In genomic region chr14:67572608-67573007, GRCh38 we compare ENCODE assay signal across 21 cellular contexts. TPM values are rescaled to one million over a fixed set of nuclear protein-coding genes. Genes with fewer than 3 reads are reported as not detected.
"Had no signal": no experiment of that assay in that cellular context is flagged by ENCODE, and none has a peak within 500 bp of the region (broad histone marks: within the 10 kb centered on the region; RNA-seq: fewer than 3 reads in every experiment).

No MANE protein-coding gene starts in this region.

- H3K27me3 ChIP-seq: ascending aorta, heart right ventricle, pancreas, testis, transverse colon, uterus had no signal

- H3K9me3 Mint-ChIP-seq: brain, endodermal cell, nephron progenitor cell had no signal

- H3K4me1 ChIP-seq: ascending aorta, heart right ventricle, pancreas, psoas muscle, testis, transverse colon, uterus had no signal

- H3K4me1 Mint-ChIP-seq: activated CD4-positive, alpha-beta T cell treated with anti-CD3 and anti-CD28 coated beads for 36 hours; brain had no signal

- H3K27ac ChIP-seq: ascending aorta, heart right ventricle, pancreas, psoas muscle, SK-N-MC, testis, transverse colon, uterus had no signal

- H3K27me3 Mint-ChIP-seq: brain had no signal

- H3K4me3 ChIP-seq: ascending aorta, heart right ventricle, mucosa of descending colon, pancreas, psoas muscle, SK-N-MC, testis, transverse colon, uterus had no signal

- H3K4me3 Mint-ChIP-seq: activated CD4-positive, alpha-beta T cell treated with anti-CD3 and anti-CD28 coated beads for 36 hours; activated naive CD8-positive, alpha-beta T cell; brain; endodermal cell; nephron progenitor cell had no signal

- DNase-seq: activated CD4-positive, alpha-beta T cell treated with anti-CD3 and anti-CD28 coated beads for 36 hours; activated CD4-positive, alpha-beta T cell treated with anti-CD3 and anti-CD28 coated beads, Interleukin-2, amount 50 U/mL, for 4 hours; activated CD4-positive, CD25-positive, alpha-beta regulatory T cell; endodermal cell; foreskin fibroblast; heart right ventricle; kidney glomerular epithelial cell; nucleus accumbens; psoas muscle; stimulated activated naive CD4-positive, alpha-beta T cell treated with Interleukin-2 at 50 U/mL for 16 hours; testis; transverse colon; uterus had no signal

- H3K36me3 ChIP-seq: ascending aorta, heart right ventricle, pancreas, transverse colon, uterus had no signal

- H3K36me3 Mint-ChIP-seq: activated naive CD8-positive, alpha-beta T cell had no signal

- H3K9me3 ChIP-seq: ascending aorta, heart right ventricle, mucosa of descending colon, pancreas, psoas muscle, testis, transverse colon, uterus had no signal

- H3K27ac Mint-ChIP-seq: activated CD4-positive, alpha-beta T cell treated with anti-CD3 and anti-CD28 coated beads for 36 hours; activated naive CD8-positive, alpha-beta T cell; brain; endodermal cell; nephron progenitor cell had no signal

RNA-seq across cellular contexts. Expression of gene PLEKHH1, which starts 39.5 kb away (rescaled TPM):
- total RNA-seq: myocyte had no signal
